In genomic region chr14:74934476-74935339, GRCh38 we compare ENCODE assay signal across 16 cellular contexts. TPM values are rescaled to one million over a fixed set of nuclear protein-coding genes. Genes with fewer than 3 reads are reported as not detected.
DNase-seq lines count a peak whose midpoint lies in the region; ATAC-seq and TF ChIP-seq lines count a peak whose summit lies in the region.
"Had no signal": no experiment of that assay in that cellular context is flagged by ENCODE, and none has a peak within 500 bp of the region (broad histone marks: within the 10 kb centered on the region; RNA-seq: fewer than 3 reads in every experiment).

No MANE protein-coding gene starts in this region.

- intact Hi-C loops in esophagus squamous epithelium (cut with DNase I) = no loop called here

- WGBS in gastroesophageal sphincter (ENCODE audit: low coverage in 1 of 2), 2 donors = 50% methylated on average over 12 of the region's 25 CpGs; no CpG with 5 or more reads in 1 of the 2 donors
- 75 to 76% methylated on average over 20 to 24 of the region's 25 CpGs for WGBS in mesodermal cell (ENCODE audit: insufficient coverage in 2 of 2), 2 experiments
- 56 to 79% methylated on average over 11 to 15 of the region's 25 CpGs for WGBS in esophagus squamous epithelium, 2 donors

- no peaks in the 10 kb centered on the region for H3K9me3 ChIP-seq in gastroesophageal sphincter
- no peaks in the 10 kb centered on the region for H3K9me3 ChIP-seq in mesodermal cell (ENCODE audit: control insufficient read depth, low read length)
- H3K9me3 ChIP-seq in esophagus squamous epithelium = no peaks in the 10 kb centered on the region
- H3K9me3 ChIP-seq: pancreas had no signal

- DNase-seq in NB4 (ENCODE audit: low read depth) (peak; percentile 45), esophagus squamous epithelium (lab: John Stamatoyannopoulos, UW) (no peak)
- peak; percentile 18 for DNase-seq in stimulated activated naive B cell treated with anti-CD40 and anti-IgM and Interleukin-4, amounts not matched to agents 10 μg/mL and 1 μg/mL and 100 μg/mL, for 72 hours
- no peak for DNase-seq in stimulated activated naive CD4-positive, alpha-beta T cell (lab: John Stamatoyannopoulos, UW)
- DNase-seq: activated CD4-positive, alpha-beta T cell treated with anti-CD3 and anti-CD28 coated beads for 4 hours; CD4-positive, CD25-positive, alpha-beta regulatory T cell; erythroblast; mammary epithelial cell; NCI-H526 treated with DMSO at 0.1 percent for 48 hours; stimulated activated CD4-positive, alpha-beta T cell treated with anti-CD3 and anti-CD28 coated beads, Interleukin-2, amount 100 ng/mL, for 48 hours; T-helper 1 cell had no signal

- H3K27ac ChIP-seq in gastroesophageal sphincter (peak overlapping the region in 3 of 4 donors; percentile 4 to 27 (median 24)), mesodermal cell (ENCODE audit: low read depth, low read length, severe bottlenecking) (peak overlapping the region; percentile 18), esophagus squamous epithelium (peak overlapping the region in 2 of 4 donors; percentile 26 to 29)
- H3K27ac ChIP-seq: pancreas had no signal

- no peak for TF ChIP-seq EP300 in gastroesophageal sphincter (IDR thresholded peaks at IDR 0.05)

- ATAC-seq in gastroesophageal sphincter (peak; percentile 40), GM19455 (IDR thresholded peaks at IDR 0.05; ENCODE audit: unreplicated experiment) (no peak)
- peak; percentile 74 to 80 for ATAC-seq in stimulated activated naive B cell treated with anti-CD40 and anti-IgM and Interleukin-4, amounts not matched to agents 10 μg/mL and 1 μg/mL and 100 μg/mL, for 72 hours (replicated peaks)

- H3K27me3 Mint-ChIP-seq in stimulated activated naive B cell treated with anti-CD40 and anti-IgM and Interleukin-4, amounts not matched to agents 10 μg/mL and 1 μg/mL and 100 μg/mL, for 72 hours = peaks cover 0 to 10% of the 10 kb centered on the region in 2 donors

- no peaks in the 10 kb centered on the region for H3K36me3 Mint-ChIP-seq in stimulated activated naive B cell treated with anti-CD40 and anti-IgM and Interleukin-4, amounts not matched to agents 10 μg/mL and 1 μg/mL and 100 μg/mL, for 72 hours
- H3K36me3 Mint-ChIP-seq: CD4-positive, CD25-positive, alpha-beta regulatory T cell had no signal

- peak overlapping the region; percentile 40 for H3K27ac Mint-ChIP-seq in stimulated activated naive B cell treated with anti-CD40 and anti-IgM and Interleukin-4, amounts not matched to agents 10 μg/mL and 1 μg/mL and 100 μg/mL, for 72 hours
- H3K27ac Mint-ChIP-seq: CD4-positive, CD25-positive, alpha-beta regulatory T cell; IgD-negative memory B cell had no signal

- H3K4me1 ChIP-seq in gastroesophageal sphincter (peaks cover 0 to 44% (median 19%) of the 10 kb centered on the region in 3 donors), mesodermal cell (ENCODE audit: control insufficient read depth, insufficient read depth, low read length, poor library complexity, severe bottlenecking) (peaks cover 18% of the 10 kb centered on the region), esophagus squamous epithelium (peaks cover 10 to 29% (median 19%) of the 10 kb centered on the region in 3 donors)
- H3K4me1 ChIP-seq: pancreas had no signal

- H3K36me3 ChIP-seq in gastroesophageal sphincter (no peaks in the 10 kb centered on the region), mesodermal cell (ENCODE audit: control insufficient read depth, insufficient read depth, low read length) (no peaks in the 10 kb centered on the region), esophagus squamous epithelium (no peaks in the 10 kb centered on the region)
- H3K36me3 ChIP-seq: pancreas had no signal

- TF ChIP-seq POLR2A in NB4 (IDR thresholded peaks at IDR 0.05; ENCODE audit: extremely low read depth, insufficient read length) (no peak), gastroesophageal sphincter (IDR thresholded peaks at IDR 0.05) (no peak), esophagus squamous epithelium (IDR thresholded peaks at IDR 0.05) (no peak)

- H3K4me3 Mint-ChIP-seq in stimulated activated naive B cell treated with anti-CD40 and anti-IgM and Interleukin-4, amounts not matched to agents 10 μg/mL and 1 μg/mL and 100 μg/mL, for 72 hours = peak overlapping the region; percentile 51 to 64
- H3K4me3 Mint-ChIP-seq: CD4-positive, CD25-positive, alpha-beta regulatory T cell; IgD-negative memory B cell had no signal

- H3K4me3 ChIP-seq in NB4 (ENCODE audit: low read depth, low read length) = no peak overlapping the region
- H3K4me3 ChIP-seq in gastroesophageal sphincter = no peak overlapping the region
- no peak overlapping the region for H3K4me3 ChIP-seq in mesodermal cell (ENCODE audit: extremely low read depth, insufficient read depth, low read length, poor library complexity, severe bottlenecking)
- no peak overlapping the region for H3K4me3 ChIP-seq in esophagus squamous epithelium
- H3K4me3 ChIP-seq: pancreas had no signal

- peaks cover 29 to 44% of the 10 kb centered on the region in 2 donors for H3K4me1 Mint-ChIP-seq in stimulated activated naive B cell treated with anti-CD40 and anti-IgM and Interleukin-4, amounts not matched to agents 10 μg/mL and 1 μg/mL and 100 μg/mL, for 72 hours

- H3K27me3 ChIP-seq in gastroesophageal sphincter = peaks cover 30% of the 10 kb centered on the region
- H3K27me3 ChIP-seq in esophagus squamous epithelium = no peaks in the 10 kb centered on the region
- H3K27me3 ChIP-seq: pancreas had no signal

- TF ChIP-seq CTCF in NB4 (IDR thresholded peaks at IDR 0.05; ENCODE audit: low read depth, low read length) (no peak), gastroesophageal sphincter (IDR thresholded peaks at IDR 0.05) (no peak), esophagus squamous epithelium (IDR thresholded peaks at IDR 0.05) (no peak)

- no peaks in the 10 kb centered on the region for H3K9me3 Mint-ChIP-seq in stimulated activated naive B cell treated with anti-CD40 and anti-IgM and Interleukin-4, amounts not matched to agents 10 μg/mL and 1 μg/mL and 100 μg/mL, for 72 hours
- H3K9me3 Mint-ChIP-seq: IgD-negative memory B cell had no signal

RNA-seq across cellular contexts. Expression of gene RPS6KL1, which starts 11.6 kb away (rescaled TPM):
- total RNA-seq in gastroesophageal sphincter (10 to 100 TPM in 1 of 4 donors, 1 to 10 TPM in 3; 4.0 to 10.2 (median 8.2) TPM), esophagus squamous epithelium (1 to 10 TPM in 3 of 4 donors, under 1 TPM in 1; 0.83 to 1.7 (median 1.3) TPM)
- 4.3 TPM for polyA plus RNA-seq in mesodermal cell (2013, experiment 1 of 2)
- 3.6 TPM for polyA plus RNA-seq in mesodermal cell (2013, experiment 2 of 2)

RNA-seq across cellular contexts. Expression of gene PGF, which starts 20.7 kb away (rescaled TPM):
- total RNA-seq in gastroesophageal sphincter (10 to 100 TPM; 11.2 to 21.0 (median 16.5) TPM), esophagus squamous epithelium (10 to 100 TPM in 1 of 4 donors, 1 to 10 TPM in 3; 1.6 to 42.3 (median 6.2) TPM)
- polyA plus RNA-seq in mesodermal cell (2013, experiment 1 of 2) = 34.5 TPM
- polyA plus RNA-seq in mesodermal cell (2013, experiment 2 of 2) = 28.1 TPM
- total RNA-seq: CD4-positive, CD25-positive, alpha-beta regulatory T cell had no signal
- polyA plus RNA-seq: IgD-negative memory B cell had no signal

RNA-seq across cellular contexts. Expression of gene DLST, which starts 53.0 kb away (rescaled TPM):
- 10 to 100 TPM; 79.3 to 98.7 (median 87.8) TPM for total RNA-seq in gastroesophageal sphincter
- 83.8 TPM for polyA plus RNA-seq in mesodermal cell (2013, experiment 1 of 2)
- 76.4 TPM for polyA plus RNA-seq in mesodermal cell (2013, experiment 2 of 2)
- total RNA-seq in esophagus squamous epithelium = 10 to 100 TPM; 54.9 to 87.0 (median 69.0) TPM

RNA-seq across cellular contexts. Expression of gene PROX2, which starts 58.8 kb away (rescaled TPM):
- total RNA-seq in gastroesophageal sphincter = under 1 TPM in 1 of 4 donors, not detected in 3; 0.08 TPM
- polyA plus RNA-seq in mesodermal cell (2013, experiment 1 of 2) = not detected
- polyA plus RNA-seq in mesodermal cell (2013, experiment 2 of 2) = not detected
- total RNA-seq in esophagus squamous epithelium = not detected
- total RNA-seq: CD4-positive, CD25-positive, alpha-beta regulatory T cell; mammary epithelial cell; pancreas had no signal
- polyA plus RNA-seq: IgD-negative memory B cell, mammary epithelial cell, pancreas had no signal

Comparison
In these comparisons a context has a peak if more than half of its experiments do, and no peak if none do; other contexts are left out.
1. DNase-seq: peak in NB4 (single experiment) and stimulated activated naive B cell treated with anti-CD40 and anti-IgM and Interleukin-4, amounts not matched to agents 10 μg/mL and 1 μg/mL and 100 μg/mL, for 72 hours (single experiment); none in stimulated activated naive CD4-positive, alpha-beta T cell (0 of 6) and esophagus squamous epithelium (single experiment).